ENCODE assay signal across 9 cellular contexts in the genomic region with DNA sequence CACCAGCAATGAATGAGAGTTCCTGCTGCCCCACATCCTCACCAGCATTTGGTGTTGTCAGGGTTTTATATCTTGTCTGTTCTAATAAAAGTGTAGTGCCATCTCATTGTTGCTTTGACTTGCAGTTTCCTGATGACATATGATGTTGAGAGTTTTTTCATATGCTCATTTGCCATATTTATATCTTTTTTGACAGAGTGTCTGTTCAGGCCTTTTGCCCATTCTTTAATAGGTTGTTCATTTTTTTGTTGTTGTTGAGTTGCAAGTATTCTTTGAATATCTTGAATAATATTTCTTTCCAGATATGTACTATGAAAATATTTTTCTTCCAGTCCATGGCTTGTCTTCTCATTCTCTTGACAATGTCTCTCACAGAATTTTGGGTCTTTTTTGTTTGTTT.
"Had no signal": no experiment of that assay in that cellular context is flagged by ENCODE, and none has a peak within 500 bp of the region (broad histone marks: within the 10 kb centered on the region; RNA-seq: fewer than 3 reads in every experiment).

No MANE protein-coding gene starts in this region.

- H3K4me1 ChIP-seq: HAP-1 had no signal

- H3K36me3 ChIP-seq: HAP-1 had no signal

- H3K4me2 ChIP-seq: GM23338 had no signal

- H3K9ac ChIP-seq: GM23248 had no signal

- DNase-seq: GM23248, GOT3, H7, H9, HCEC 1CT, HFFc6 had no signal

- H3K4me3 ChIP-seq: GM23248, GM23338, HAP-1 had no signal

- ATAC-seq: GM23338, HCT116 had no signal

- H2AFZ ChIP-seq: GM23248, GM23338 had no signal

- H3K27ac ChIP-seq: GM23248 had no signal
